ENCODE assay signal across 1 cellular context in the genomic region with DNA sequence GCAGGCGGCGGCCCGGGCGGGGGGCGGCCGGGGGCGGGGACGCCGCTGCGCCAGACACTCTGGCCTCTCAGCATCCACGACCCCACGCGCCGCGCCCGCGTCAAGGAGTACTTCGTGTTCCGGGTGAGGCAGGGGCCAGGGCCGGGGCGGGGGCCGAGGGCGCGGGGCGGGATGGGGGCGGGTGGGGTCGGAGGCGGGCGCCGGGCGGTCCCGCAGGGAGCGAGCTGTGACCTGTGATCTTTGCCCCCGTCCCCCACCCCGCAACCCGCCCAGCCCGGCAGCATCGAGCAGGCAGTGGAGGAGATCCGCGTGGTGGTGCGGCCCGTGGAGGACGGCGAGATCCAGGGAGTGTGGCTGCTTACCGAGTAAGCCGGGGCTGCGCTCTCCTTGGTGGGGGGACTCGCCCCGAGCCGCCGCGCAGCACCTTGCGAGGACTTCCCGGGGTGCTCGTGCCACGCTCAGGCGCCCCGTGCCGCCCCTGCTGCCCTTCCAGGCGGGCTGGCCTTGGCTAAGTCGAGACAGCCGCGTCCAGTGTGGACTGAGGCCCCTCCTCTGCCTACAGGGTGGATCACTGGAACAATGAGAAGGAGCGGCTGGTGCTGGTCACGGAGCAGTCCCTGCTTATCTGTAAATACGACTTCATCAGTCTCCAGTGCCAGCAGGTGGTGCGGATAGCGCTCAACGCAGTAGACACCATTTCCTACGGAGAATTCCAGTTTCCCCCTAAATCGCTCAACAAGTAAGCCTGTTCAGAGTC.
TF ChIP-seq lines count a peak whose summit lies in the region.

No MANE protein-coding gene starts in this region.

TF ChIP-seq in HepG2, 621 proteins besides CTCF, POLR2A, EP300 and RAD21 (continued from another document and continues in another):
- TF ChIP-seq, protein P1, sequence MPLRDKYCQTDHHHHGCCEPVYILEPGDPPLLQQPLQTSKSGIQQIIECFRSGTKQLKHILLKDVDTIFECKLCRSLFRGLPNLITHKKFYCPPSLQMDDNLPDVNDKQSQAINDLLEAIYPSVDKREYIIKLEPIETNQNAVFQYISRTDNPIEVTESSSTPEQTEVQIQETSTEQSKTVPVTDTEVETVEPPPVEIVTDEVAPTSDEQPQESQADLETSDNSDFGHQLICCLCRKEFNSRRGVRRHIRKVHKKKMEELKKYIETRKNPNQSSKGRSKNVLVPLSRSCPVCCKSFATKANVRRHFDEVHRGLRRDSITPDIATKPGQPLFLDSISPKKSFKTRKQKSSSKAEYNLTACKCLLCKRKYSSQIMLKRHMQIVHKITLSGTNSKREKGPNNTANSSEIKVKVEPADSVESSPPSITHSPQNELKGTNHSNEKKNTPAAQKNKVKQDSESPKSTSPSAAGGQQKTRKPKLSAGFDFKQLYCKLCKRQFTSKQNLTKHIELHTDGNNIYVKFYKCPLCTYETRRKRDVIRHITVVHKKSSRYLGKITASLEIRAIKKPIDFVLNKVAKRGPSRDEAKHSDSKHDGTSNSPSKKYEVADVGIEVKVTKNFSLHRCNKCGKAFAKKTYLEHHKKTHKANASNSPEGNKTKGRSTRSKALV (CRISPR knock-in tag; IDR thresholded peaks at IDR 0.05), result no peak
- TF ChIP-seq ZNF773 (CRISPR knock-in tag; IDR thresholded peaks at IDR 0.05; ENCODE audit: borderline replicate concordance) (no peak), AFF4 (CRISPR knock-in tag; IDR thresholded peaks at IDR 0.05) (no peak), NFIC (IDR thresholded peaks at IDR 0.05; ENCODE audit: low read length) (no peak), SNRNP70 (IDR thresholded peaks at IDR 0.05; ENCODE audit: low read depth, low read length) (no peak), PRMT3 (CRISPR knock-in tag; IDR thresholded peaks at IDR 0.05; ENCODE audit: borderline replicate concordance, low read depth) (no peak), ATRX (CRISPR knock-in tag; IDR thresholded peaks at IDR 0.05; ENCODE audit: borderline replicate concordance) (no peak), ZNF18 (CRISPR knock-in tag; IDR thresholded peaks at IDR 0.05; ENCODE audit: insufficient replicate concordance) (no peak), ZNF674 (CRISPR knock-in tag; IDR thresholded peaks at IDR 0.05; ENCODE audit: low read depth) (no peak), JUNB (CRISPR knock-in tag; IDR thresholded peaks at IDR 0.05; ENCODE audit: borderline replicate concordance) (0 out of 2 replicates have a peak, but pooled peaks have one; percentile 12), ZNF780A (CRISPR knock-in tag; IDR thresholded peaks at IDR 0.05) (no peak), ZSCAN21 (CRISPR knock-in tag; IDR thresholded peaks at IDR 0.05; ENCODE audit: borderline replicate concordance) (peak; percentile 62), ZNF20 (CRISPR knock-in tag; IDR thresholded peaks at IDR 0.05) (no peak), HNRNPK (IDR thresholded peaks at IDR 0.05; ENCODE audit: low read depth, low read length, poor library complexity, severe bottlenecking) (peak; percentile 54), TMF1 (CRISPR knock-in tag; IDR thresholded peaks at IDR 0.05; ENCODE audit: low read depth) (peak; percentile 91), HMG20A (CRISPR knock-in tag; IDR thresholded peaks at IDR 0.05; ENCODE audit: borderline replicate concordance) (no peak), ZNF3 (CRISPR knock-in tag; IDR thresholded peaks at IDR 0.05) (no peak), CEBPB (IDR thresholded peaks at IDR 0.05; ENCODE audit: borderline replicate concordance, low read depth, low read length) (no peak), ZNF749 (CRISPR knock-in tag; IDR thresholded peaks at IDR 0.05; ENCODE audit: borderline replicate concordance) (no peak), HOXA5 (CRISPR knock-in tag; IDR thresholded peaks at IDR 0.05) (no peak), SMAD1 (CRISPR knock-in tag; IDR thresholded peaks at IDR 0.05; ENCODE audit: borderline replicate concordance, low read depth) (no peak), STAT5B (CRISPR knock-in tag; IDR thresholded peaks at IDR 0.05) (no peak), ZSCAN20 (CRISPR knock-in tag; IDR thresholded peaks at IDR 0.05; ENCODE audit: borderline replicate concordance) (no peak), ZFP36L1 (CRISPR knock-in tag; IDR thresholded peaks at IDR 0.05) (peak; percentile 73; the same call in 1 of the 2 replicates), ZNF256 (CRISPR knock-in tag; conservative IDR thresholded peaks at IDR 0.05) (no peak), ZSCAN12 (CRISPR knock-in tag; IDR thresholded peaks at IDR 0.05) (no peak), ZNF672 (CRISPR knock-in tag; IDR thresholded peaks at IDR 0.05) (no peak), HOXA7 (CRISPR knock-in tag; IDR thresholded peaks at IDR 0.05) (no peak), SYNCRIP (IDR thresholded peaks at IDR 0.05; ENCODE audit: insufficient read depth, low read depth, low read length) (no peak), PHF8 (CRISPR knock-in tag; IDR thresholded peaks at IDR 0.05) (peak; percentile 79), ZBTB38 (CRISPR knock-in tag; IDR thresholded peaks at IDR 0.05) (peak; percentile 47), MATR3 (CRISPR knock-in tag; IDR thresholded peaks at IDR 0.05) (no peak), ZNF766 (CRISPR knock-in tag; IDR thresholded peaks at IDR 0.05; ENCODE audit: borderline replicate concordance) (no peak), CEBPG (CRISPR knock-in tag; IDR thresholded peaks at IDR 0.05) (no peak), ZSCAN29 (CRISPR knock-in tag; conservative IDR thresholded peaks at IDR 0.05) (no peak), ZNF747 (CRISPR knock-in tag; IDR thresholded peaks at IDR 0.05; ENCODE audit: borderline replicate concordance) (no peak), KLF16 (CRISPR knock-in tag; IDR thresholded peaks at IDR 0.05) (no peak), ZNF670 (CRISPR knock-in tag; IDR thresholded peaks at IDR 0.05; ENCODE audit: borderline replicate concordance) (no peak), HOXD1 (CRISPR knock-in tag; IDR thresholded peaks at IDR 0.05) (no peak), ZSCAN9 (CRISPR knock-in tag; IDR thresholded peaks at IDR 0.05; ENCODE audit: borderline replicate concordance) (no peak), KIAA2018 (CRISPR knock-in tag; IDR thresholded peaks at IDR 0.05; ENCODE audit: borderline replicate concordance) (0 out of 2 replicates have a peak, but pooled peaks have one; percentile 19), HNRNPL (IDR thresholded peaks at IDR 0.05; ENCODE audit: low read depth, low read length) (peak; percentile 48; the same call in 1 of the 2 replicates)
- TF ChIP-seq, protein P2, sequence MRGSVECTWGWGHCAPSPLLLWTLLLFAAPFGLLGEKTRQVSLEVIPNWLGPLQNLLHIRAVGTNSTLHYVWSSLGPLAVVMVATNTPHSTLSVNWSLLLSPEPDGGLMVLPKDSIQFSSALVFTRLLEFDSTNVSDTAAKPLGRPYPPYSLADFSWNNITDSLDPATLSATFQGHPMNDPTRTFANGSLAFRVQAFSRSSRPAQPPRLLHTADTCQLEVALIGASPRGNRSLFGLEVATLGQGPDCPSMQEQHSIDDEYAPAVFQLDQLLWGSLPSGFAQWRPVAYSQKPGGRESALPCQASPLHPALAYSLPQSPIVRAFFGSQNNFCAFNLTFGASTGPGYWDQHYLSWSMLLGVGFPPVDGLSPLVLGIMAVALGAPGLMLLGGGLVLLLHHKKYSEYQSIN (CRISPR knock-in tag; IDR thresholded peaks at IDR 0.05; ENCODE audit: borderline replicate concordance), result no peak
- TF ChIP-seq, protein P3, sequence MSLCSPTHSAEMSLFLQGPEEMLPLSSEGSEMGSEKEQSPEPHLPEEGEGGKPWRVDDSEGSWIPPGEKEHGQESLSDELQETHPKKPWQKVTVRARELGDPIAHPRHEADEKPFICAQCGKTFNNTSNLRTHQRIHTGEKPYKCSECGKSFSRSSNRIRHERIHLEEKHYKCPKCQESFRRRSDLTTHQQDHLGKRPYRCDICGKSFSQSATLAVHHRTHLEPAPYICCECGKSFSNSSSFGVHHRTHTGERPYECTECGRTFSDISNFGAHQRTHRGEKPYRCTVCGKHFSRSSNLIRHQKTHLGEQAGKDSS (CRISPR knock-in tag; IDR thresholded peaks at IDR 0.05; ENCODE audit: borderline replicate concordance, low read depth), result peak; percentile 84; the same call in 1 of the 2 replicates
